Comparison of ENCODE assay signal across 1 cellular context in the genomic region with DNA sequence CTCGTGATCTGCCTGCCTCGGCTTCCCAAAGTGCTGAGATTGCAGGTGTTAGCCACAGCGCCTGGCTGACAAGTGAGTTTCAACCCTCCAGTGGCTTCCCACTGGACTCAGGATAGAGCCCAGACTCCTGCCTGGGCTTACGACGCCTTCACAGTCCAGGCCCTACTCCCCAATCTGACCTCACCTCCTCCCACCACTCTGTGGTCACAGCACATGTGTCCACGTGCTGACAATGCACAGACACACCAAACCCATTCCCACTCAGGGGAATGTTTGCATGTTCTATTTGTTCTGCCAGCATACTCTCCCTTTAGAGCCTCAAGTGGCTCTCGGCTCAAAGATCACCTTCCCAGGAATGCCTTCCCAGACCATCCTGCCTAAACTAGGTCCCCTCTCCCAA.
TF ChIP-seq lines count a peak whose summit lies in the region.

No MANE protein-coding gene starts in this region.

TF ChIP-seq in HepG2, 621 proteins besides CTCF, POLR2A, EP300 and RAD21 (continued from another document and continues in another):
- TF ChIP-seq MNT (IDR thresholded peaks at IDR 0.05) (peak; percentile 71), ZNF331 (CRISPR knock-in tag; IDR thresholded peaks at IDR 0.05) (peak; percentile 59; the same call in 1 of the 2 replicates), SMAD3 (CRISPR knock-in tag; IDR thresholded peaks at IDR 0.05) (0 out of 2 replicates have a peak, but pooled peaks have one; percentile 34), ZNF383 (CRISPR knock-in tag; IDR thresholded peaks at IDR 0.05; ENCODE audit: borderline replicate concordance) (no peak), ZNF350 (CRISPR knock-in tag; IDR thresholded peaks at IDR 0.05; ENCODE audit: borderline replicate concordance, low read depth) (0 out of 2 replicates have a peak, but pooled peaks have one; percentile 38), ZNF746 (CRISPR knock-in tag; IDR thresholded peaks at IDR 0.05) (peak; percentile 44; the same call in 1 of the 2 replicates), SKI (IDR thresholded peaks at IDR 0.05; ENCODE audit: partially characterized antibody) (peak; percentile 37), TFE3 (CRISPR knock-in tag; IDR thresholded peaks at IDR 0.05) (peak; percentile 48; the same call in 1 of the 2 replicates), REXO4 (CRISPR knock-in tag; IDR thresholded peaks at IDR 0.05; ENCODE audit: borderline replicate concordance) (0 out of 2 replicates have a peak, but pooled peaks have one; percentile 38), FOXA3 (CRISPR knock-in tag; IDR thresholded peaks at IDR 0.05) (peak; percentile 57; the same call in 1 of the 2 replicates), ZHX1 (CRISPR knock-in tag; IDR thresholded peaks at IDR 0.05; ENCODE audit: low read depth) (peak; percentile 63; the same call in 1 of the 2 replicates), DNMT3B (CRISPR knock-in tag; conservative IDR thresholded peaks at IDR 0.05) (peak; percentile 78; the same call in 1 of the 2 replicates), NCOA2 (CRISPR knock-in tag; IDR thresholded peaks at IDR 0.05) (peak; percentile 69), HDAC1 (CRISPR knock-in tag; IDR thresholded peaks at IDR 0.05) (peak; percentile 48; the same call in 1 of the 2 replicates), ZNF414 (CRISPR knock-in tag; IDR thresholded peaks at IDR 0.05) (no peak), BATF2 (CRISPR knock-in tag; IDR thresholded peaks at IDR 0.05) (no peak), ISL2 (CRISPR knock-in tag; IDR thresholded peaks at IDR 0.05) (0 out of 2 replicates have a peak, but pooled peaks have one; percentile 18), HMG20A (CRISPR knock-in tag; IDR thresholded peaks at IDR 0.05; ENCODE audit: borderline replicate concordance) (peak; percentile 50; the same call in 1 of the 2 replicates), ZSCAN9 (CRISPR knock-in tag; IDR thresholded peaks at IDR 0.05; ENCODE audit: borderline replicate concordance) (0 out of 2 replicates have a peak, but pooled peaks have one; percentile 62), GATAD2A (CRISPR knock-in tag; IDR thresholded peaks at IDR 0.05) (peak; percentile 91), ZNF224 (CRISPR knock-in tag; IDR thresholded peaks at IDR 0.05) (no peak), CENPT (CRISPR knock-in tag; IDR thresholded peaks at IDR 0.05; ENCODE audit: low read depth) (0 out of 2 replicates have a peak, but pooled peaks have one; percentile 13), FOSL2 (CRISPR knock-in tag; IDR thresholded peaks at IDR 0.05) (peak; percentile 47; the same call in 1 of the 2 replicates), ZNF589 (CRISPR knock-in tag; conservative IDR thresholded peaks at IDR 0.05) (0 out of 2 replicates have a peak, but pooled peaks have one; percentile 22), RFX5 (IDR thresholded peaks at IDR 0.05; ENCODE audit: low read depth, low read length) (no peak), GPBP1L1 (CRISPR knock-in tag; IDR thresholded peaks at IDR 0.05) (no peak), ZNF263 (CRISPR knock-in tag; IDR thresholded peaks at IDR 0.05) (peak; percentile 85), KLF16 (CRISPR knock-in tag; IDR thresholded peaks at IDR 0.05) (peak in 1 of 2 experiments; percentile 58; a peak in 1 of 4 replicates), ZNF253 (CRISPR knock-in tag; IDR thresholded peaks at IDR 0.05; ENCODE audit: borderline replicate concordance) (0 out of 2 replicates have a peak, but pooled peaks have one; percentile 28), ZNF33A (CRISPR knock-in tag; IDR thresholded peaks at IDR 0.05; ENCODE audit: borderline replicate concordance) (no peak), HBP1 (CRISPR knock-in tag; IDR thresholded peaks at IDR 0.05; ENCODE audit: low read depth) (0 out of 2 replicates have a peak, but pooled peaks have one; percentile 33), BCL6 (CRISPR knock-in tag; IDR thresholded peaks at IDR 0.05) (peak; percentile 60; the same call in 1 of the 2 replicates), CHD2 (IDR thresholded peaks at IDR 0.05; ENCODE audit: low read depth, low read length) (no peak), MYC (CRISPR knock-in tag; IDR thresholded peaks at IDR 0.05; ENCODE audit: borderline replicate concordance) (peak; percentile 61; the same call in 1 of the 2 replicates), KLF11 (CRISPR knock-in tag; IDR thresholded peaks at IDR 0.05) (peak; percentile 68; the same call in 1 of the 2 replicates), RFXANK (CRISPR knock-in tag; IDR thresholded peaks at IDR 0.05) (no peak), KDM1A (CRISPR knock-in tag; IDR thresholded peaks at IDR 0.05) (0 out of 2 replicates have a peak, but pooled peaks have one; percentile 67), GATAD1 (CRISPR knock-in tag; IDR thresholded peaks at IDR 0.05) (peak; percentile 31; the same call in 1 of the 2 replicates), SIX4 (CRISPR knock-in tag; IDR thresholded peaks at IDR 0.05) (0 out of 2 replicates have a peak, but pooled peaks have one; percentile 39), MTA1 (CRISPR knock-in tag; IDR thresholded peaks at IDR 0.05; ENCODE audit: borderline replicate concordance) (0 out of 2 replicates have a peak, but pooled peaks have one; percentile 44), TRIM24 (CRISPR knock-in tag; IDR thresholded peaks at IDR 0.05) (no peak)
- TF ChIP-seq, protein P1, sequence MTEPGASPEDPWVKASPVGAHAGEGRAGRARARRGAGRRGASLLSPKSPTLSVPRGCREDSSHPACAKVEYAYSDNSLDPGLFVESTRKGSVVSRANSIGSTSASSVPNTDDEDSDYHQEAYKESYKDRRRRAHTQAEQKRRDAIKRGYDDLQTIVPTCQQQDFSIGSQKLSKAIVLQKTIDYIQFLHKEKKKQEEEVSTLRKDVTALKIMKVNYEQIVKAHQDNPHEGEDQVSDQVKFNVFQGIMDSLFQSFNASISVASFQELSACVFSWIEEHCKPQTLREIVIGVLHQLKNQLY (CRISPR knock-in tag; IDR thresholded peaks at IDR 0.05): peak; percentile 78; the same call in 1 of the 2 replicates
- TF ChIP-seq, protein P2, sequence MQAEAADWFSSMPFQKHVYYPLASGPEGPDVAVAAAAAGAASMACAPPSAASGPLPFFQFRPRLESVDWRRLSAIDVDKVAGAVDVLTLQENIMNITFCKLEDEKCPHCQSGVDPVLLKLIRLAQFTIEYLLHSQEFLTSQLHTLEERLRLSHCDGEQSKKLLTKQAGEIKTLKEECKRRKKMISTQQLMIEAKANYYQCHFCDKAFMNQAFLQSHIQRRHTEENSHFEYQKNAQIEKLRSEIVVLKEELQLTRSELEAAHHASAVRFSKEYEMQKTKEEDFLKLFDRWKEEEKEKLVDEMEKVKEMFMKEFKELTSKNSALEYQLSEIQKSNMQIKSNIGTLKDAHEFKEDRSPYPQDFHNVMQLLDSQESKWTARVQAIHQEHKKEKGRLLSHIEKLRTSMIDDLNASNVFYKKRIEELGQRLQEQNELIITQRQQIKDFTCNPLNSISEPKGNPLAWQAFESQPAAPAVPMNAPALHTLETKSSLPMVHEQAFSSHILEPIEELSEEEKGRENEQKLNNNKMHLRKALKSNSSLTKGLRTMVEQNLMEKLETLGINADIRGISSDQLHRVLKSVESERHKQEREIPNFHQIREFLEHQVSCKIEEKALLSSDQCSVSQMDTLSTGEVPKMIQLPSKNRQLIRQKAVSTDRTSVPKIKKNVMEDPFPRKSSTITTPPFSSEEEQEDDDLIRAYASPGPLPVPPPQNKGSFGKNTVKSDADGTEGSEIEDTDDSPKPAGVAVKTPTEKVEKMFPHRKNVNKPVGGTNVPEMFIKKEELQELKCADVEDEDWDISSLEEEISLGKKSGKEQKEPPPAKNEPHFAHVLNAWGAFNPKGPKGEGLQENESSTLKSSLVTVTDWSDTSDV (CRISPR knock-in tag; IDR thresholded peaks at IDR 0.05): no peak
- TF ChIP-seq, protein P3, sequence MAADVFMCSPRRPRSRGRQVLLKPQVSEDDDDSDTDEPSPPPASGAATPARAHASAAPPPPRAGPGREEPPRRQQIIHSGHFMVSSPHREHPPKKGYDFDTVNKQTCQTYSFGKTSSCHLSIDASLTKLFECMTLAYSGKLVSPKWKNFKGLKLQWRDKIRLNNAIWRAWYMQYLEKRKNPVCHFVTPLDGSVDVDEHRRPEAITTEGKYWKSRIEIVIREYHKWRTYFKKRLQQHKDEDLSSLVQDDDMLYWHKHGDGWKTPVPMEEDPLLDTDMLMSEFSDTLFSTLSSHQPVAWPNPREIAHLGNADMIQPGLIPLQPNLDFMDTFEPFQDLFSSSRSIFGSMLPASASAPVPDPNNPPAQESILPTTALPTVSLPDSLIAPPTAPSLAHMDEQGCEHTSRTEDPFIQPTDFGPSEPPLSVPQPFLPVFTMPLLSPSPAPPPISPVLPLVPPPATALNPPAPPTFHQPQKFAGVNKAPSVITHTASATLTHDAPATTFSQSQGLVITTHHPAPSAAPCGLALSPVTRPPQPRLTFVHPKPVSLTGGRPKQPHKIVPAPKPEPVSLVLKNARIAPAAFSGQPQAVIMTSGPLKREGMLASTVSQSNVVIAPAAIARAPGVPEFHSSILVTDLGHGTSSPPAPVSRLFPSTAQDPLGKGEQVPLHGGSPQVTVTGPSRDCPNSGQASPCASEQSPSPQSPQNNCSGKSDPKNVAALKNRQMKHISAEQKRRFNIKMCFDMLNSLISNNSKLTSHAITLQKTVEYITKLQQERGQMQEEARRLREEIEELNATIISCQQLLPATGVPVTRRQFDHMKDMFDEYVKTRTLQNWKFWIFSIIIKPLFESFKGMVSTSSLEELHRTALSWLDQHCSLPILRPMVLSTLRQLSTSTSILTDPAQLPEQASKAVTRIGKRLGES (CRISPR knock-in tag; IDR thresholded peaks at IDR 0.05; ENCODE audit: borderline replicate concordance): peak; percentile 50; the same call in 1 of the 2 replicates
